In genomic region chr19:50046649-50047503, GRCh38 we compare ENCODE assay signal across 9 cellular contexts. TPM values are rescaled to one million over a fixed set of nuclear protein-coding genes. Genes with fewer than 3 reads are reported as not detected.
DNase-seq lines count a peak whose midpoint lies in the region; ATAC-seq, FAIRE-seq and TF ChIP-seq lines count a peak whose summit lies in the region.
"Had no signal": no experiment of that assay in that cellular context is flagged by ENCODE, and none has a peak within 500 bp of the region (broad histone marks: within the 10 kb centered on the region; RNA-seq: fewer than 3 reads in every experiment).

No MANE protein-coding gene starts in this region.

- H3K4me3 ChIP-seq in A549 (no peak overlapping the region), GM12875 (ENCODE audit: low read depth, low read length) (no peak overlapping the region), WERI-Rb-1 (ENCODE audit: low read depth, low read length) (no peak overlapping the region)

- CTCF ChIA-PET in A549 (lab: Yijun Ruan, JAX), result interaction anchor here (0.9 to 2.4 kb wide), 10 partner anchors 9 to 101 kb away, joined by 3 to 11 read pairs (median 4); no protein-coding TSS in a partner anchor

- peaks cover 7% of the 10 kb centered on the region for H3K4me1 Mint-ChIP-seq in chondrocyte (ENCODE audit: low read depth)

- H3K4me3 Mint-ChIP-seq in chondrocyte (ENCODE audit: unreplicated experiment), result no peak overlapping the region

- no peak overlapping the region for H3K27ac ChIP-seq in A549
- no peak overlapping the region for H3K27ac ChIP-seq in WERI-Rb-1

- H3K4me2 ChIP-seq in A549, result no peak overlapping the region

- POLR2A ChIA-PET in A549 (lab: Yijun Ruan, JAX), result no interaction called here

- TF ChIP-seq EP300 in A549 (IDR thresholded peaks at IDR 0.05), result no peak

- TF ChIP-seq POLR2A in A549 (IDR thresholded peaks at IDR 0.05; ENCODE audit: low read length), result no peak

- TF ChIP-seq RAD21 in A549 (conservative IDR thresholded peaks at IDR 0.05 in 1 of 2, IDR thresholded peaks at IDR 0.05 in 1 of 2), result peak in 1 of 2 experiments; percentile 60; a peak in 2 of 5 replicates

- H3K9me3 ChIP-seq in A549 (peaks cover 100% of the 10 kb centered on the region), WERI-Rb-1 (ENCODE audit: severe bottlenecking) (peaks cover 28% of the 10 kb centered on the region)

- H3K27me3 ChIP-seq in WERI-Rb-1 (ENCODE audit: insufficient read depth, low read depth, severe bottlenecking), result peaks cover 3% of the 10 kb centered on the region

- ATAC-seq in A549 (no peak), HG03135 (IDR thresholded peaks at IDR 0.05; ENCODE audit: unreplicated experiment) (no peak)
- no peak for ATAC-seq in stimulated activated naive CD8-positive, alpha-beta T cell treated with anti-CD3 and anti-CD28 coated beads, Interleukin-15, Interleukin-2, amounts not matched to agents 100 U/mL and 50 U/mL, for 24 hours

- WGBS in A549 (ENCODE audit: missing lambda C conversion rate), result 91% methylated on average over 14 of the region's 14 CpGs

- H3K36me3 ChIP-seq in WERI-Rb-1, result peaks cover 63% of the 10 kb centered on the region

- no peaks in the 10 kb centered on the region for H3K4me1 ChIP-seq in A549

- DNase-seq in A549 (ENCODE audit: low read depth in 1 of 2, low spot score in 1 of 2) (peak in 1 of 2 experiments; percentile 65), WERI-Rb-1 (peak; percentile 49), chondrocyte (ENCODE audit: low spot score) (no peak), mucosa of gallbladder (ENCODE audit: low spot score) (peak; percentile 60), AML-193 (lab: John Stamatoyannopoulos, UW) (no peak)
- peak; percentile 64 for DNase-seq in stimulated activated naive CD8-positive, alpha-beta T cell treated with anti-CD3 and anti-CD28 coated beads, Interleukin-15, Interleukin-2, amounts not matched to agents 100 U/mL and 50 U/mL, for 24 hours

- peaks cover 59% of the 10 kb centered on the region for H3K9me3 Mint-ChIP-seq in chondrocyte (ENCODE audit: low read depth)

- no peaks in the 10 kb centered on the region for H3K27me3 Mint-ChIP-seq in chondrocyte (ENCODE audit: low read depth)

- peak; percentile 26 for TF ChIP-seq CTCF in A549 (IDR thresholded peaks at IDR 0.05)
- peak; percentile 44; the same call in 1 of the 2 replicates for TF ChIP-seq CTCF in GM12875 (IDR thresholded peaks at IDR 0.05; ENCODE audit: borderline replicate concordance, insufficient read depth, low read depth, low read length)
- TF ChIP-seq CTCF in WERI-Rb-1 (IDR thresholded peaks at IDR 0.05; ENCODE audit: low read depth, low read length), result peak; percentile 68
- TF ChIP-seq CTCF in chondrocyte (IDR thresholded peaks at IDR 0.05), result peak; percentile 68

- FAIRE-seq in A549 (lab: Jason Lieb, UNC), result no peak
- FAIRE-seq: islet of Langerhans had no signal

- H3K27ac Mint-ChIP-seq in chondrocyte (ENCODE audit: unreplicated experiment), result no peak overlapping the region

- H3K36me3 Mint-ChIP-seq in chondrocyte (ENCODE audit: low read depth), result peaks cover 60% of the 10 kb centered on the region

TF ChIP-seq in A549, 52 proteins besides CTCF, POLR2A, EP300 and RAD21:
- TF ChIP-seq POLR2AphosphoS2 (conservative IDR thresholded peaks at IDR 0.05; ENCODE audit: low read length), result no peak
- 0 out of 2 replicates have a peak, but pooled peaks have one; percentile 15 for TF ChIP-seq HDAC2 (IDR thresholded peaks at IDR 0.05)
- TF ChIP-seq JUN (IDR thresholded peaks at IDR 0.05), result no peak

RNA-seq across cellular contexts. Expression of gene ZNF473, which starts 21.1 kb away (rescaled TPM):
- polyA plus RNA-seq in A549 (2011; rRNA removed), result 17.0 and 20.0 TPM in 2 replicates
- 5.6 and 5.9 TPM in 2 replicates for polyA plus RNA-seq in A549 (2012; cell fraction: cytosol; rRNA removed)
- polyA plus RNA-seq in A549 (2012; cell fraction: nucleus; rRNA removed), result 8.8 and 9.0 TPM in 2 replicates
- polyA plus RNA-seq in A549 (2017; fragmentation: RNase III; extraction: RNeasy Plus Mini Kit Qiagen cat#74134 plus additional on column Dnase treatment), result 6.2 to 6.9 TPM (median 6.8 TPM) in 3 replicates
- polyA minus RNA-seq in A549 (2011; rRNA and poly(A)+ RNA removed), result 33.4 and 37.4 TPM in 2 replicates
- 7.0 to 7.3 TPM (median 7.0 TPM) in 3 replicates for total RNA-seq in chondrocyte
- 8.3 TPM for total RNA-seq in mucosa of gallbladder

RNA-seq across cellular contexts. Expression of gene VRK3, which starts 21.7 kb away (rescaled TPM):
- polyA plus RNA-seq in A549 (2011; rRNA removed) (37.4 and 45.2 TPM in 2 replicates), A549 (2017; fragmentation: RNase III; extraction: RNeasy Plus Mini Kit Qiagen cat#74134 plus additional on column Dnase treatment) (33.3 to 35.4 TPM (median 35.2 TPM) in 3 replicates)
- polyA plus RNA-seq in A549 (2012; cell fraction: cytosol; rRNA removed), result 28.5 and 33.6 TPM in 2 replicates
- polyA plus RNA-seq in A549 (2012; cell fraction: nucleus; rRNA removed), result 33.2 and 36.8 TPM in 2 replicates
- 32.7 and 35.7 TPM in 2 replicates for polyA minus RNA-seq in A549 (2011; rRNA and poly(A)+ RNA removed)
- total RNA-seq in chondrocyte (21.0 to 21.9 TPM (median 21.1 TPM) in 3 replicates), mucosa of gallbladder (73.7 TPM)

Comparison
In these comparisons a context has a peak if more than half of its experiments do, and no peak if none do; other contexts are left out.
1. DNase-seq: peak in WERI-Rb-1 (single experiment), mucosa of gallbladder (single experiment) and stimulated activated naive CD8-positive, alpha-beta T cell treated with anti-CD3 and anti-CD28 coated beads, Interleukin-15, Interleukin-2, amounts not matched to agents 100 U/mL and 50 U/mL, for 24 hours (single experiment); none in chondrocyte (single experiment) and AML-193 (0 of 2).
2. Peak in every context shown above with its lines, with median percentiles within 50 percentile points of each other: CTCF ChIP-seq.